In the genomic region with DNA sequence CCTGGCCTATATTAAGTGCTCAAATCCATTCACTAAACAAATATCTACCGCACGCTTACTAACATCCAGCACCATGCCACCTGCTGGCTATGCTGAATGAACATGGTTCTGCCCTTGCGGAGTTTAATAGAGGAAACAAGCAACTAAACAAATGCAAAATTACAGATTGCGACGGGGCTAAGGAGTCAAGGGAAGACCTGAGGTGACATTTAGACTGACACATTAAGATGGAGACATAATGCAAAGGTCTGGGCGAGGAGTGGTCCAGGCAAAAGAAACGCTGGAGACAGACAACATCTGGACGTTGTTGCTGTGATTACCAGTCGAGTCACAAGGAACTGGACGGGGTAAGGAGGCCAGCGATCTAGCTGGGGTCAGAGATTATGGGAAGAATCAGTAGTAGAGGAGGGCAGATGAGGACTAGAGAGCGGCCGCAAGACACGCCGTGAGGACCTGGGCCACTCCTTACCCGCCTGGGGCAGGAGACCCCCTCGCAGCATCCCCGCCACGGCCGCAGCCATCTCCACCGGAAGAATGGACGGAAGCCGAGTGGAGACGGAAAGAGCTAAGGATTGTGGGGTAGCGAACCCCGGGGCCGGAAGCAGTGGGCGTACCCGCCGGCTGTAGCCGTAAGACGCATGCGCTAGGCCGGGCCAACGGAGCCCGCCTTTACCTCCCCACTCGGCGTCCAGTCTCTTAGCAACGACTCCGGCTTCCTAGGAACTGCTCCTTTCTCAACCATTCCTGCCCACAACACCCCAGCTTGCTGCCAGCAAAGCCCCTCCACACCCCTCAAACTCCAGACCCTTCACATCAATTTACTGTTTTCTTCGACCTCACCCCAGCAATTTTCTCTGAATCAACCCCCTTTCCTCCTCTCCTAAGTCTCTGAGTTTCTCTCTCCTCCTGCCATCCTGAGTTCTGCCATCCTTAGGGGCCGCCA, we compare ENCODE assay signal across 7 cellular contexts.
A peak's percentile ranks its signal among the peaks of the same experiment; 100 is the strongest.
DNase-seq lines count a peak whose midpoint lies in the region; ATAC-seq, FAIRE-seq and TF ChIP-seq lines count a peak whose summit lies in the region.

A gene with protein sequence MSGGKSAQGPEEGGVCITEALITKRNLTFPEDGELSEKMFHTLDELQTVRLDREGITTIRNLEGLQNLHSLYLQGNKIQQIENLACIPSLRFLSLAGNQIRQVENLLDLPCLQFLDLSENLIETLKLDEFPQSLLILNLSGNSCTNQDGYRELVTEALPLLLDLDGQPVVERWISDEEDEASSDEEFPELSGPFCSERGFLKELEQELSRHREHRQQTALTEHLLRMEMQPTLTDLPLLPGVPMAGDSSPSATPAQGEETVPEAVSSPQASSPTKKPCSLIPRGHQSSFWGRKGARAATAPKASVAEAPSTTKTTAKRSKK (plus strand): TSS at position 680 of the 943 bp plus-strand sequence. CDS start 320 bp downstream, outside the sequence.
A gene (minus strand): TSS at position 551 of the 943 bp plus-strand sequence. CDS start 30 bp downstream, at position 521.

- peak; percentile 68 for ATAC-seq in HG02973 (IDR thresholded peaks at IDR 0.05; ENCODE audit: unreplicated experiment)

- peak; percentile 94 for FAIRE-seq in GM18507 (lab: Jason Lieb, UNC)

- H3K4me3 ChIP-seq in retinal pigment epithelial cell (ENCODE audit: low read length) = peak within 1 kb of the TSS; percentile 92

- DNase-seq in GM18507 (ENCODE audit: extremely low spot score, insufficient read length, low read depth) (peak; percentile 98), NCI-H2029 (lab: John Stamatoyannopoulos, UW) (peak; percentile 79), T-helper 9 cell (peak; percentile 88), astrocyte of the hippocampus (ENCODE audit: low read depth, low spot score) (peak; percentile 98), hypothalamus (lab: John Stamatoyannopoulos, UW) (peak; percentile 72 to 95 (median 86)), retinal pigment epithelial cell (ENCODE audit: low read depth) (peak; percentile 66)

- peak; percentile 63 for TF ChIP-seq CTCF in retinal pigment epithelial cell (conservative IDR thresholded peaks at IDR 0.05; ENCODE audit: low read depth, low read length)

Comparison
In these comparisons a context has a peak if more than half of its experiments do, and no peak if none do; other contexts are left out.
1. Peak in every context shown above with its lines: DNase-seq, ATAC-seq and H3K4me3 ChIP-seq.